11 cellular contexts compared by ENCODE assay signal in the genomic region with DNA sequence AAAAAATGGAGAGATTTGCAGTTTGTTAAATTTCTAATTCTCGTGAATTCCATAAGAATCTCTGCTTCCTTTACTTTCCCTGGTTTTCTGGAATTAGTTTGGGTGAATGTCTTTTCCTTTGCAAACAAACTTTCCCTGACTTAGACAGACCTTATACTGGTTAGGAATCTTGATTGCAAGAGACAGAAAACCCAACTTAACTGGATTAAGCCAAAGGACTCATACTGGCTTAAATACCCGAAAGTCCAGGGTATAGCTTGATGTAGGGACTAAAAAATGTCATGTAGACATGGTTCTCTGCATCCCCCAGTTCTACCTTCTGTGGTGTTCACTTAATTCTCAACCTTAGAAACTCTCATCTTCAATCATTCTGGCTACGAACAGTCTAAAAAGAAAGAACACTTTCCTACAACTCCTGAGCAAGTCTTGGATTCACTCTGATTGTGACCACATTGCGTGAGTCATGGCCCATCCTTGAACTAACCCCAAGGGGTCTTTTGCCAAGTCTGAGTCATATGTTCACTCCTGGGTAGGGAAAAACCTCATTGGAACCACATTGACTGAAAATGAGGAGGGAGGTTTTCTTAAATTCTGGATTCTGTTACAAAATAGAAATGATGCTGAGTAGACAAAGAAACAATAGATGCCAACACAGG.
DNase-seq lines count a peak whose midpoint lies in the region; ATAC-seq and TF ChIP-seq lines count a peak whose summit lies in the region.
"Had no signal": no experiment of that assay in that cellular context is flagged by ENCODE, and none has a peak within 500 bp of the region (broad histone marks: within the 10 kb centered on the region; RNA-seq: fewer than 3 reads in every experiment).

No MANE protein-coding gene starts in this region.

- H3K27me3 Mint-ChIP-seq in nephron progenitor cell (ENCODE audit: low read depth, poor library complexity) = peaks cover 8% of the 10 kb centered on the region

- no peak for TF ChIP-seq CTCF in nephron progenitor cell (IDR thresholded peaks at IDR 0.05)

- H3K36me3 Mint-ChIP-seq in nephron progenitor cell (ENCODE audit: low read depth) = no peaks in the 10 kb centered on the region
- H3K36me3 Mint-ChIP-seq: brain had no signal

- ATAC-seq in GM18873 (IDR thresholded peaks at IDR 0.05; ENCODE audit: low FRiP score, unreplicated experiment) (no peak), HG02678 (IDR thresholded peaks at IDR 0.05; ENCODE audit: unreplicated experiment) (no peak)

- no peak overlapping the region for H3K27ac Mint-ChIP-seq in nephron progenitor cell

- DNase-seq in stimulated activated naive CD4-positive, alpha-beta T cell treated with Interleukin-2 at 50 U/mL for 16 hours (lab: John Stamatoyannopoulos, UW) = peak; percentile 7
- DNase-seq in stimulated activated naive CD4-positive, alpha-beta T cell (lab: John Stamatoyannopoulos, UW) = no peak
- peak; percentile 43 for DNase-seq in NCI-H226
- DNase-seq in fibroblast of the conjunctiva (ENCODE audit: low read depth) = peak; percentile 95
- no peak for DNase-seq in nephron progenitor cell
- no peak for DNase-seq in NCI-H146 (lab: John Stamatoyannopoulos, UW)
- DNase-seq: NCI-H2227 treated with DMSO at 0.1 percent for 48 hours, nucleus accumbens had no signal

- H3K4me1 Mint-ChIP-seq in nephron progenitor cell = no peaks in the 10 kb centered on the region
- H3K4me1 Mint-ChIP-seq: brain had no signal

- no peak overlapping the region for H3K4me3 Mint-ChIP-seq in nephron progenitor cell

- peaks cover 9% of the 10 kb centered on the region for H3K9me3 Mint-ChIP-seq in nephron progenitor cell

Comparison
In these comparisons a context has a peak if more than half of its experiments do, and no peak if none do; other contexts are left out.
1. DNase-seq: peak in stimulated activated naive CD4-positive, alpha-beta T cell treated with Interleukin-2 at 50 U/mL for 16 hours (single experiment), NCI-H226 (single experiment) and fibroblast of the conjunctiva (single experiment); none in stimulated activated naive CD4-positive, alpha-beta T cell (0 of 6), nephron progenitor cell (single experiment) and NCI-H146 (single experiment).